ENCODE assay signal across 1 cellular context in genomic region chr11:8168485-8169257, GRCh38.
TF ChIP-seq lines count a peak whose summit lies in the region.

RIC3 (minus strand) TSS chr11:8169025; CDS start chr11:8168989, 36 bp downstream.

TF ChIP-seq in IMR-90, 13 proteins besides CTCF, POLR2A, EP300 and RAD21 (continued from another document):
- TF ChIP-seq CEBPB (IDR thresholded peaks at IDR 0.05; ENCODE audit: low read depth, low read length) = no peak
- no peak for TF ChIP-seq FOS (IDR thresholded peaks at IDR 0.05; ENCODE audit: low read depth, low read length)
- no peak for TF ChIP-seq SMC3 (IDR thresholded peaks at IDR 0.05; ENCODE audit: low read depth, low read length)
- TF ChIP-seq MXI1 (IDR thresholded peaks at IDR 0.05; ENCODE audit: borderline replicate concordance, low read depth, low read length) = no peak
- TF ChIP-seq RFX5 (IDR thresholded peaks at IDR 0.05; ENCODE audit: low read depth, low read length) = no peak
